Comparison of ENCODE assay signal across 1 cellular context in genomic region chr9:126984969-126985368, GRCh38.
TF ChIP-seq lines count a peak whose summit lies in the region.

No MANE protein-coding gene starts in this region.

TF ChIP-seq in K562, 482 proteins besides CTCF, POLR2A, EP300 and RAD21 (continued from another document and continues in another):
- TF ChIP-seq, protein P1, sequence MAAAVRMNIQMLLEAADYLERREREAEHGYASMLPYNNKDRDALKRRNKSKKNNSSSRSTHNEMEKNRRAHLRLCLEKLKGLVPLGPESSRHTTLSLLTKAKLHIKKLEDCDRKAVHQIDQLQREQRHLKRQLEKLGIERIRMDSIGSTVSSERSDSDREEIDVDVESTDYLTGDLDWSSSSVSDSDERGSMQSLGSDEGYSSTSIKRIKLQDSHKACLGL (CRISPR knock-in tag; IDR thresholded peaks at IDR 0.05; ENCODE audit: borderline replicate concordance, poor library complexity, severe bottlenecking) = no peak
- TF ChIP-seq MAFK (IDR thresholded peaks at IDR 0.05; ENCODE audit: low read length) (no peak), EWSR1 (IDR thresholded peaks at IDR 0.05; ENCODE audit: borderline replicate concordance, low read depth, partially characterized antibody) (no peak), CSDE1 (IDR thresholded peaks at IDR 0.05) (no peak), SAP30 (IDR thresholded peaks at IDR 0.05; ENCODE audit: borderline replicate concordance, insufficient read depth, low read depth, low read length, poor library complexity, severe bottlenecking) (no peak), ZNF75A (CRISPR knock-in tag; IDR thresholded peaks at IDR 0.05) (no peak), SP1 (CRISPR knock-in tag; IDR thresholded peaks at IDR 0.05) (no peak), MYC (IDR thresholded peaks at IDR 0.05; ENCODE audit: low read depth, low read length) (0 out of 2 replicates have a peak, but pooled peaks have one; percentile 33), MYC (CRISPR knock-in tag; IDR thresholded peaks at IDR 0.05; ENCODE audit: borderline replicate concordance, low read depth) (no peak), ZC3H11A (IDR thresholded peaks at IDR 0.05; ENCODE audit: low read depth, low read length) (no peak), DDX20 (tag; IDR thresholded peaks at IDR 0.05; ENCODE audit: low read depth) (0 out of 2 replicates have a peak, but pooled peaks have one; percentile 54), TEAD1 (CRISPR knock-in tag; IDR thresholded peaks at IDR 0.05) (peak in 1 of 2 experiments; percentile 82; a peak in 2 of 4 replicates), RCOR1 (IDR thresholded peaks at IDR 0.05; ENCODE audit: borderline replicate concordance in 1 of 2, low read depth in 2 of 2, low read length in 2 of 2) (peak in 1 of 2 experiments; percentile 82; a peak in 2 of 4 replicates), ETV1 (tag; conservative IDR thresholded peaks at IDR 0.05; ENCODE audit: low read depth) (0 out of 2 replicates have a peak, but pooled peaks have one; percentile 26), TCF3 (CRISPR knock-in tag; IDR thresholded peaks at IDR 0.05) (peak; percentile 47), FOXJ2 (tag; IDR thresholded peaks at IDR 0.05) (peak; percentile 79; the same call in 1 of the 2 replicates), ATF6 (CRISPR knock-in tag; IDR thresholded peaks at IDR 0.05) (no peak), ZEB2 (IDR thresholded peaks at IDR 0.05) (peak; percentile 43; the same call in 1 of the 2 replicates), ZBTB8A (IDR thresholded peaks at IDR 0.05; ENCODE audit: partially characterized antibody) (no peak), GTF2E2 (tag; IDR thresholded peaks at IDR 0.05) (no peak), ZBTB40 (IDR thresholded peaks at IDR 0.05) (no peak), ZBTB40 (CRISPR knock-in tag; IDR thresholded peaks at IDR 0.05) (no peak), MEF2D (tag; conservative IDR thresholded peaks at IDR 0.05; ENCODE audit: low read depth) (peak; percentile 81)
- TF ChIP-seq, protein P2, sequence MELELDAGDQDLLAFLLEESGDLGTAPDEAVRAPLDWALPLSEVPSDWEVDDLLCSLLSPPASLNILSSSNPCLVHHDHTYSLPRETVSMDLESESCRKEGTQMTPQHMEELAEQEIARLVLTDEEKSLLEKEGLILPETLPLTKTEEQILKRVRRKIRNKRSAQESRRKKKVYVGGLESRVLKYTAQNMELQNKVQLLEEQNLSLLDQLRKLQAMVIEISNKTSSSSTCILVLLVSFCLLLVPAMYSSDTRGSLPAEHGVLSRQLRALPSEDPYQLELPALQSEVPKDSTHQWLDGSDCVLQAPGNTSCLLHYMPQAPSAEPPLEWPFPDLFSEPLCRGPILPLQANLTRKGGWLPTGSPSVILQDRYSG (tag; conservative IDR thresholded peaks at IDR 0.05; ENCODE audit: low read depth) = peak; percentile 67; the same call in 1 of the 2 replicates
- TF ChIP-seq, protein P3, sequence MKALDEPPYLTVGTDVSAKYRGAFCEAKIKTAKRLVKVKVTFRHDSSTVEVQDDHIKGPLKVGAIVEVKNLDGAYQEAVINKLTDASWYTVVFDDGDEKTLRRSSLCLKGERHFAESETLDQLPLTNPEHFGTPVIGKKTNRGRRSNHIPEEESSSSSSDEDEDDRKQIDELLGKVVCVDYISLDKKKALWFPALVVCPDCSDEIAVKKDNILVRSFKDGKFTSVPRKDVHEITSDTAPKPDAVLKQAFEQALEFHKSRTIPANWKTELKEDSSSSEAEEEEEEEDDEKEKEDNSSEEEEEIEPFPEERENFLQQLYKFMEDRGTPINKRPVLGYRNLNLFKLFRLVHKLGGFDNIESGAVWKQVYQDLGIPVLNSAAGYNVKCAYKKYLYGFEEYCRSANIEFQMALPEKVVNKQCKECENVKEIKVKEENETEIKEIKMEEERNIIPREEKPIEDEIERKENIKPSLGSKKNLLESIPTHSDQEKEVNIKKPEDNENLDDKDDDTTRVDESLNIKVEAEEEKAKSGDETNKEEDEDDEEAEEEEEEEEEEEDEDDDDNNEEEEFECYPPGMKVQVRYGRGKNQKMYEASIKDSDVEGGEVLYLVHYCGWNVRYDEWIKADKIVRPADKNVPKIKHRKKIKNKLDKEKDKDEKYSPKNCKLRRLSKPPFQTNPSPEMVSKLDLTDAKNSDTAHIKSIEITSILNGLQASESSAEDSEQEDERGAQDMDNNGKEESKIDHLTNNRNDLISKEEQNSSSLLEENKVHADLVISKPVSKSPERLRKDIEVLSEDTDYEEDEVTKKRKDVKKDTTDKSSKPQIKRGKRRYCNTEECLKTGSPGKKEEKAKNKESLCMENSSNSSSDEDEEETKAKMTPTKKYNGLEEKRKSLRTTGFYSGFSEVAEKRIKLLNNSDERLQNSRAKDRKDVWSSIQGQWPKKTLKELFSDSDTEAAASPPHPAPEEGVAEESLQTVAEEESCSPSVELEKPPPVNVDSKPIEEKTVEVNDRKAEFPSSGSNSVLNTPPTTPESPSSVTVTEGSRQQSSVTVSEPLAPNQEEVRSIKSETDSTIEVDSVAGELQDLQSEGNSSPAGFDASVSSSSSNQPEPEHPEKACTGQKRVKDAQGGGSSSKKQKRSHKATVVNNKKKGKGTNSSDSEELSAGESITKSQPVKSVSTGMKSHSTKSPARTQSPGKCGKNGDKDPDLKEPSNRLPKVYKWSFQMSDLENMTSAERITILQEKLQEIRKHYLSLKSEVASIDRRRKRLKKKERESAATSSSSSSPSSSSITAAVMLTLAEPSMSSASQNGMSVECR (CRISPR knock-in tag; IDR thresholded peaks at IDR 0.05) = no peak
- TF ChIP-seq, protein P4, sequence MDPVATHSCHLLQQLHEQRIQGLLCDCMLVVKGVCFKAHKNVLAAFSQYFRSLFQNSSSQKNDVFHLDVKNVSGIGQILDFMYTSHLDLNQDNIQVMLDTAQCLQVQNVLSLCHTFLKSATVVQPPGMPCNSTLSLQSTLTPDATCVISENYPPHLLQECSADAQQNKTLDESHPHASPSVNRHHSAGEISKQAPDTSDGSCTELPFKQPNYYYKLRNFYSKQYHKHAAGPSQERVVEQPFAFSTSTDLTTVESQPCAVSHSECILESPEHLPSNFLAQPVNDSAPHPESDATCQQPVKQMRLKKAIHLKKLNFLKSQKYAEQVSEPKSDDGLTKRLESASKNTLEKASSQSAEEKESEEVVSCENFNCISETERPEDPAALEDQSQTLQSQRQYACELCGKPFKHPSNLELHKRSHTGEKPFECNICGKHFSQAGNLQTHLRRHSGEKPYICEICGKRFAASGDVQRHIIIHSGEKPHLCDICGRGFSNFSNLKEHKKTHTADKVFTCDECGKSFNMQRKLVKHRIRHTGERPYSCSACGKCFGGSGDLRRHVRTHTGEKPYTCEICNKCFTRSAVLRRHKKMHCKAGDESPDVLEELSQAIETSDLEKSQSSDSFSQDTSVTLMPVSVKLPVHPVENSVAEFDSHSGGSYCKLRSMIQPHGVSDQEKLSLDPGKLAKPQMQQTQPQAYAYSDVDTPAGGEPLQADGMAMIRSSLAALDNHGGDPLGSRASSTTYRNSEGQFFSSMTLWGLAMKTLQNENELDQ (CRISPR knock-in tag; IDR thresholded peaks at IDR 0.05; ENCODE audit: borderline replicate concordance) = no peak
- TF ChIP-seq, protein P5, sequence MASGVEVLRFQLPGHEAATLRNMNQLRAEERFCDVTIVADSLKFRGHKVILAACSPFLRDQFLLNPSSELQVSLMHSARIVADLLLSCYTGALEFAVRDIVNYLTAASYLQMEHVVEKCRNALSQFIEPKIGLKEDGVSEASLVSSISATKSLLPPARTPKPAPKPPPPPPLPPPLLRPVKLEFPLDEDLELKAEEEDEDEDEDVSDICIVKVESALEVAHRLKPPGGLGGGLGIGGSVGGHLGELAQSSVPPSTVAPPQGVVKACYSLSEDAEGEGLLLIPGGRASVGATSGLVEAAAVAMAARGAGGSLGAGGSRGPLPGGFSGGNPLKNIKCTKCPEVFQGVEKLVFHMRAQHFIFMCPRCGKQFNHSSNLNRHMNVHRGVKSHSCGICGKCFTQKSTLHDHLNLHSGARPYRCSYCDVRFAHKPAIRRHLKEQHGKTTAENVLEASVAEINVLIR (CRISPR knock-in tag; IDR thresholded peaks at IDR 0.05) = no peak
- TF ChIP-seq, protein P6, sequence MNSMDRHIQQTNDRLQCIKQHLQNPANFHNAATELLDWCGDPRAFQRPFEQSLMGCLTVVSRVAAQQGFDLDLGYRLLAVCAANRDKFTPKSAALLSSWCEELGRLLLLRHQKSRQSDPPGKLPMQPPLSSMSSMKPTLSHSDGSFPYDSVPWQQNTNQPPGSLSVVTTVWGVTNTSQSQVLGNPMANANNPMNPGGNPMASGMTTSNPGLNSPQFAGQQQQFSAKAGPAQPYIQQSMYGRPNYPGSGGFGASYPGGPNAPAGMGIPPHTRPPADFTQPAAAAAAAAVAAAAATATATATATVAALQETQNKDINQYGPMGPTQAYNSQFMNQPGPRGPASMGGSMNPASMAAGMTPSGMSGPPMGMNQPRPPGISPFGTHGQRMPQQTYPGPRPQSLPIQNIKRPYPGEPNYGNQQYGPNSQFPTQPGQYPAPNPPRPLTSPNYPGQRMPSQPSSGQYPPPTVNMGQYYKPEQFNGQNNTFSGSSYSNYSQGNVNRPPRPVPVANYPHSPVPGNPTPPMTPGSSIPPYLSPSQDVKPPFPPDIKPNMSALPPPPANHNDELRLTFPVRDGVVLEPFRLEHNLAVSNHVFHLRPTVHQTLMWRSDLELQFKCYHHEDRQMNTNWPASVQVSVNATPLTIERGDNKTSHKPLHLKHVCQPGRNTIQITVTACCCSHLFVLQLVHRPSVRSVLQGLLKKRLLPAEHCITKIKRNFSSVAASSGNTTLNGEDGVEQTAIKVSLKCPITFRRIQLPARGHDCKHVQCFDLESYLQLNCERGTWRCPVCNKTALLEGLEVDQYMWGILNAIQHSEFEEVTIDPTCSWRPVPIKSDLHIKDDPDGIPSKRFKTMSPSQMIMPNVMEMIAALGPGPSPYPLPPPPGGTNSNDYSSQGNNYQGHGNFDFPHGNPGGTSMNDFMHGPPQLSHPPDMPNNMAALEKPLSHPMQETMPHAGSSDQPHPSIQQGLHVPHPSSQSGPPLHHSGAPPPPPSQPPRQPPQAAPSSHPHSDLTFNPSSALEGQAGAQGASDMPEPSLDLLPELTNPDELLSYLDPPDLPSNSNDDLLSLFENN (IDR thresholded peaks at IDR 0.05; ENCODE audit: low read depth in 2 of 2, low read length in 2 of 2) = no peak
